ENCODE assay signal across 8 cellular contexts in genomic region chr2:42567389-42567788, GRCh38. TPM values are rescaled to one million over a fixed set of nuclear protein-coding genes. Genes with fewer than 3 reads are reported as not detected.
DNase-seq lines count a peak whose midpoint lies in the region; ATAC-seq and TF ChIP-seq lines count a peak whose summit lies in the region.

No MANE protein-coding gene starts in this region.

- no peak overlapping the region for H3K4me3 ChIP-seq in CD8-positive, alpha-beta T cell (ENCODE audit: low read depth, low read length)
- H3K4me3 ChIP-seq in KMS-11 (IDR thresholded peaks at IDR 0.05; ENCODE audit: insufficient read depth, low read depth, low read length), result no peak overlapping the region

- no peaks in the 10 kb centered on the region for H4K20me1 ChIP-seq in KMS-11 (ENCODE audit: insufficient read depth)

- no peak for TF ChIP-seq CTCF in CD8-positive, alpha-beta T cell (IDR thresholded peaks at IDR 0.05)
- TF ChIP-seq CTCF in KMS-11 (conservative IDR thresholded peaks at IDR 0.05; ENCODE audit: low read depth, low read length) (no peak), osteocyte (IDR thresholded peaks at IDR 0.05) (no peak)

- peak overlapping the region; percentile 42; the same call in 1 of the 2 replicates for H2AFZ ChIP-seq in KMS-11 (ENCODE audit: low read depth)

- no peak overlapping the region for H3K9ac ChIP-seq in KMS-11

- CTCF ChIA-PET in CD8-positive, alpha-beta T cell (lab: Charles Lee), result interaction anchor here (0.9 to 1.3 kb wide), 2 partner anchors 13 to 95 kb away, joined by 3 read pairs; no protein-coding TSS in a partner anchor

- peaks cover 39% of the 10 kb centered on the region for H3K4me1 Mint-ChIP-seq in CD8-positive, alpha-beta T cell (ENCODE audit: low read depth)
- H3K4me1 Mint-ChIP-seq in effector memory CD8-positive, alpha-beta T cell (ENCODE audit: low read depth in 2 of 2), result peaks cover 9 to 10% of the 10 kb centered on the region in 2 donors
- peaks cover 25% of the 10 kb centered on the region for H3K4me1 Mint-ChIP-seq in osteocyte (ENCODE audit: unreplicated experiment)

- intact Hi-C loops in CD8-positive, alpha-beta T cell (cut with DNase I, micrococcal nuclease), result loop anchor here (2.0 to 10.0 kb wide), 5 partner anchors 70 to 245 kb away; partner anchors contain the start of gene COX7A2L (in 1 of the 2)

- peak overlapping the region; percentile 8; the same call in 1 of the 2 replicates for H3K4me2 ChIP-seq in KMS-11

- no peaks in the 10 kb centered on the region for H3K27me3 Mint-ChIP-seq in CD8-positive, alpha-beta T cell (ENCODE audit: low read depth)
- H3K27me3 Mint-ChIP-seq in effector memory CD8-positive, alpha-beta T cell, result no peaks in the 10 kb centered on the region
- H3K27me3 Mint-ChIP-seq in osteocyte (ENCODE audit: unreplicated experiment), result no peaks in the 10 kb centered on the region

- peak overlapping the region; percentile 80 for H3K4me3 Mint-ChIP-seq in CD8-positive, alpha-beta T cell
- peak overlapping the region; percentile 58 to 72 for H3K4me3 Mint-ChIP-seq in effector memory CD8-positive, alpha-beta T cell
- H3K4me3 Mint-ChIP-seq in osteocyte (ENCODE audit: unreplicated experiment), result peak overlapping the region; percentile 55

- H3K4me1 ChIP-seq in CD8-positive, alpha-beta T cell (ENCODE audit: insufficient read depth, low read length), result peaks cover 37% of the 10 kb centered on the region
- H3K4me1 ChIP-seq in KMS-11 (ENCODE audit: low read depth, poor library complexity, severe bottlenecking), result peaks cover 31% of the 10 kb centered on the region

- no peak for DNase-seq in CD8-positive, alpha-beta T cell
- no peak for DNase-seq in effector memory CD8-positive, alpha-beta T cell
- DNase-seq in osteocyte (ENCODE audit: extremely low spot score, unreplicated experiment) (no peak), HuH-7 (ENCODE audit: low spot score) (no peak), SW 1271 (lab: John Stamatoyannopoulos, UW) (no peak)

- H3K36me3 ChIP-seq in CD8-positive, alpha-beta T cell (ENCODE audit: insufficient read depth, low read length), result no peaks in the 10 kb centered on the region
- no peaks in the 10 kb centered on the region for H3K36me3 ChIP-seq in KMS-11 (ENCODE audit: insufficient read depth)

- ATAC-seq in CD8-positive, alpha-beta T cell, result no peak
- no peak for ATAC-seq in effector memory CD8-positive, alpha-beta T cell (replicated peaks)
- ATAC-seq in HG03460 (IDR thresholded peaks at IDR 0.05; ENCODE audit: unreplicated experiment) (no peak), HG02678 (IDR thresholded peaks at IDR 0.05; ENCODE audit: unreplicated experiment) (no peak)

- no peaks in the 10 kb centered on the region for H3K27me3 ChIP-seq in CD8-positive, alpha-beta T cell (ENCODE audit: insufficient read depth, low read length)
- no peaks in the 10 kb centered on the region for H3K27me3 ChIP-seq in KMS-11 (ENCODE audit: insufficient read depth, low read depth)

- no peaks in the 10 kb centered on the region for H3K9me3 ChIP-seq in CD8-positive, alpha-beta T cell (ENCODE audit: low read length)

- POLR2A ChIA-PET in CD8-positive, alpha-beta T cell (lab: Charles Lee), result no interaction called here

- peaks cover 11% of the 10 kb centered on the region; the same call in 1 of the 2 replicates for H3K79me2 ChIP-seq in KMS-11 (ENCODE audit: insufficient read depth, low read depth)

- peaks cover 10% of the 10 kb centered on the region for H3K36me3 Mint-ChIP-seq in CD8-positive, alpha-beta T cell
- no peaks in the 10 kb centered on the region for H3K36me3 Mint-ChIP-seq in effector memory CD8-positive, alpha-beta T cell (ENCODE audit: insufficient read depth)
- H3K36me3 Mint-ChIP-seq in osteocyte (ENCODE audit: unreplicated experiment), result peaks cover 5% of the 10 kb centered on the region

- no peaks in the 10 kb centered on the region for H3K9me3 Mint-ChIP-seq in CD8-positive, alpha-beta T cell
- H3K9me3 Mint-ChIP-seq in effector memory CD8-positive, alpha-beta T cell, result no peaks in the 10 kb centered on the region
- H3K9me3 Mint-ChIP-seq in osteocyte (ENCODE audit: unreplicated experiment), result no peaks in the 10 kb centered on the region

- no peak overlapping the region for H3K27ac ChIP-seq in CD8-positive, alpha-beta T cell (ENCODE audit: low read depth, low read length)
- no peak overlapping the region for H3K27ac ChIP-seq in KMS-11

- peak overlapping the region; percentile 70 for H3K27ac Mint-ChIP-seq in CD8-positive, alpha-beta T cell
- H3K27ac Mint-ChIP-seq in effector memory CD8-positive, alpha-beta T cell, result peak overlapping the region; percentile 77 to 86
- H3K27ac Mint-ChIP-seq in osteocyte (ENCODE audit: unreplicated experiment), result peak overlapping the region; percentile 61

RNA-seq across cellular contexts. Expression of gene MTA3, which starts 1.0 kb away (rescaled TPM):
- 10 to 100 TPM; 17.6 to 18.4 TPM for total RNA-seq in CD8-positive, alpha-beta T cell
- 49.2 and 49.3 TPM in 2 replicates for total RNA-seq in osteocyte
